15 cellular contexts compared by ENCODE assay signal in genomic region chr5:109484597-109484996, GRCh38.
DNase-seq lines count a peak whose midpoint lies in the region; ATAC-seq, FAIRE-seq and TF ChIP-seq lines count a peak whose summit lies in the region.
"Had no signal": no experiment of that assay in that cellular context is flagged by ENCODE, and none has a peak within 500 bp of the region (broad histone marks: within the 10 kb centered on the region; RNA-seq: fewer than 3 reads in every experiment).

No MANE protein-coding gene starts in this region.

- H3K4me2 ChIP-seq in Karpas-422 (ENCODE audit: low read depth, low read length, poor library complexity, severe bottlenecking) = no peak overlapping the region
- H3K4me2 ChIP-seq: BLaER1 had no signal

- DNase-seq in DMS53 (lab: John Stamatoyannopoulos, UW) = peak; percentile 45
- DNase-seq in RPMI8226 = peak; percentile 53
- no peak for DNase-seq in left lobe of liver (ENCODE audit: low spot score)
- DNase-seq in pancreas = no peak
- no peak for DNase-seq in HK-2 (ENCODE audit: unreplicated experiment)
- no peak for DNase-seq in Karpas-422
- no peak for DNase-seq in CD8-positive, alpha-beta T cell
- DNase-seq: CD4-positive, alpha-beta memory T cell; H7; IMR-90; NCI-H1436 treated with DMSO at 0.1 percent for 48 hours; SIG-M5 had no signal

- peaks cover 0 to 18% (median 12%) of the 10 kb centered on the region in 3 donors for H3K4me1 ChIP-seq in pancreas
- H3K4me1 ChIP-seq in Karpas-422 (ENCODE audit: low read length) = no peaks in the 10 kb centered on the region
- no peaks in the 10 kb centered on the region for H3K4me1 ChIP-seq in CD8-positive, alpha-beta T cell (ENCODE audit: insufficient read depth, low read length)
- H3K4me1 ChIP-seq: BLaER1 had no signal

- H3K4me3 ChIP-seq in pancreas (peak overlapping the region in 1 of 4 donors; percentile 17), Karpas-422 (ENCODE audit: low read length) (no peak overlapping the region)
- H3K4me3 ChIP-seq in CD8-positive, alpha-beta T cell (ENCODE audit: low read depth, low read length) = no peak overlapping the region
- H3K4me3 ChIP-seq: BLaER1 had no signal

- H3K36me3 ChIP-seq in pancreas = no peaks in the 10 kb centered on the region
- no peaks in the 10 kb centered on the region for H3K36me3 ChIP-seq in Karpas-422 (ENCODE audit: insufficient read depth, low read length)
- no peaks in the 10 kb centered on the region for H3K36me3 ChIP-seq in CD8-positive, alpha-beta T cell (ENCODE audit: insufficient read depth, low read length)
- H3K36me3 ChIP-seq: BLaER1 had no signal

- no peak for FAIRE-seq in pancreas (lab: Jason Lieb, UNC)

- no peaks in the 10 kb centered on the region for H3K27me3 Mint-ChIP-seq in CD8-positive, alpha-beta T cell (ENCODE audit: low read depth)

- H3K27ac ChIP-seq in pancreas (peak overlapping the region in 1 of 4 donors; percentile 10), Karpas-422 (ENCODE audit: low read length) (no peak overlapping the region)
- H3K27ac ChIP-seq in CD8-positive, alpha-beta T cell (ENCODE audit: low read depth, low read length) = no peak overlapping the region
- H3K27ac ChIP-seq: BLaER1, HL-60 had no signal

- H3K4me3 Mint-ChIP-seq in CD8-positive, alpha-beta T cell = no peak overlapping the region
- H3K4me3 Mint-ChIP-seq: CD4-positive, alpha-beta memory T cell had no signal

- CTCF ChIA-PET in CD8-positive, alpha-beta T cell (lab: Charles Lee) = no interaction called here

- H3K9ac ChIP-seq in Karpas-422 (ENCODE audit: low read length) = no peak overlapping the region
- H3K9ac ChIP-seq: BLaER1 had no signal

- no peaks in the 10 kb centered on the region for H3K4me1 Mint-ChIP-seq in CD8-positive, alpha-beta T cell (ENCODE audit: low read depth)
- H3K4me1 Mint-ChIP-seq: CD4-positive, alpha-beta memory T cell had no signal

- intact Hi-C loops in pancreas (cut with DNase I) = loop anchor here in 1 of 3 donors (5.0 kb wide), 1 partner anchor 607 kb away; no protein-coding TSS in a partner anchor
- intact Hi-C loops in CD8-positive, alpha-beta T cell (cut with DNase I, micrococcal nuclease) = no loop called here

- ATAC-seq in left lobe of liver (peak; percentile 62), pancreas (peak; percentile 52 to 72 (median 58))
- no peak for ATAC-seq in CD8-positive, alpha-beta T cell
- ATAC-seq: SK-N-SH treated with all-trans-retinoic acid at 6 μM for 48 hours had no signal

- no peak for TF ChIP-seq CTCF in pancreas (IDR thresholded peaks at IDR 0.05)
- TF ChIP-seq CTCF in CD8-positive, alpha-beta T cell (IDR thresholded peaks at IDR 0.05) = no peak

- POLR2A ChIA-PET in CD8-positive, alpha-beta T cell (lab: Charles Lee) = no interaction called here

- H3K9me3 ChIP-seq in pancreas (no peaks in the 10 kb centered on the region), Karpas-422 (ENCODE audit: low read length) (no peaks in the 10 kb centered on the region)
- no peaks in the 10 kb centered on the region for H3K9me3 ChIP-seq in CD8-positive, alpha-beta T cell (ENCODE audit: low read length)

- no peaks in the 10 kb centered on the region for H3K36me3 Mint-ChIP-seq in CD8-positive, alpha-beta T cell
- H3K36me3 Mint-ChIP-seq: CD4-positive, alpha-beta memory T cell had no signal

- no peak overlapping the region for H3K27ac Mint-ChIP-seq in CD8-positive, alpha-beta T cell
- H3K27ac Mint-ChIP-seq: CD4-positive, alpha-beta memory T cell had no signal

- no peak overlapping the region for H2AFZ ChIP-seq in Karpas-422 (ENCODE audit: low read length)

- H3K27me3 ChIP-seq in pancreas (no peaks in the 10 kb centered on the region), Karpas-422 (ENCODE audit: low read length) (no peaks in the 10 kb centered on the region)
- no peaks in the 10 kb centered on the region for H3K27me3 ChIP-seq in CD8-positive, alpha-beta T cell (ENCODE audit: insufficient read depth, low read length)
- H3K27me3 ChIP-seq: BLaER1 had no signal

- H3K9me3 Mint-ChIP-seq in CD8-positive, alpha-beta T cell = no peaks in the 10 kb centered on the region
- H3K9me3 Mint-ChIP-seq: CD4-positive, alpha-beta memory T cell had no signal

- WGBS in pancreas, 2 donors = 8 to 10% methylated on average over 3 of the region's 3 CpGs

- no peaks in the 10 kb centered on the region for H3K79me2 ChIP-seq in Karpas-422 (ENCODE audit: low read length)

- no peaks in the 10 kb centered on the region for H3K9me2 ChIP-seq in Karpas-422 (replicated peaks; ENCODE audit: insufficient read depth, low read length)

- no peaks in the 10 kb centered on the region for H4K20me1 ChIP-seq in Karpas-422 (ENCODE audit: insufficient read depth, low read depth, low read length)
- H4K20me1 ChIP-seq: BLaER1 had no signal

Comparison
In these comparisons a context has a peak if more than half of its experiments do, and no peak if none do; other contexts are left out.
1. DNase-seq: peak in DMS53 (single experiment) and RPMI8226 (single experiment); none in left lobe of liver (single experiment), pancreas (0 of 6), HK-2 (single experiment), Karpas-422 (single experiment) and CD8-positive, alpha-beta T cell (0 of 7).